In the genomic region with DNA sequence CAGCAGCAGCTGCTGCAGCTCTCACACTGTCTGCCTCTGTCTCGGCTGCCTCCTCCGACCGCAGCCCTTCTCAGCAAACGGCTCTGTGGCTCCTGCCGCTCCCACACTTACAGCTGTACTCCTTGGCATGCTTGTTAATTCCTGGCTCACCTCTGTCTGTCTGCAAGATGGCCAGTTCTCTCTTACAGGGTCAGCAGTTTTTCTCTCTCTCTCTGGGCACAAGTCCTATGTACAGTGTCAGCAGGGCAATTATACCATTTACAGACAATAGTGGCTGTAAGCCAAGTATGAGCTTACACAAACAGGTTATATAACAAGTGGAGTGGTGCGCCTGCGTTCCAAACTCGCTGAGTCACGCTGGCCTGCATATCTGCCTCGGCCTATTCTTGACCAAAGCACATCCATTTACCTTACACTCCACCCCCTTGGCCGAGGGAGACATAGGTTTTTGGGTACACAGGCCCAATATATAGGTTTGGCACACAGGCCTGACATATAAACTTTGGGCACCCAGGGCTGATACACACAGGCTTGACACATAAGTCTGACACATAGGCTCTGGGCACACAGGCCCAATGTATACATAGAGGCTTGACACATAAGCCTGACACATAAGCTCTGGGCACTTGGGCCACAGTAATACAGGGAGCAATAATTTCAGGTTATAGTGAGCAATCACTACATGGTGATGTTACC, we compare ENCODE assay signal across 9 cellular contexts. TPM values are rescaled to one million over a fixed set of nuclear protein-coding genes. Genes with fewer than 3 reads are reported as not detected.
DNase-seq lines count a peak whose midpoint lies in the region; ATAC-seq, FAIRE-seq and TF ChIP-seq lines count a peak whose summit lies in the region.
"Had no signal": no experiment of that assay in that cellular context is flagged by ENCODE, and none has a peak within 500 bp of the region (broad histone marks: within the 10 kb centered on the region; RNA-seq: fewer than 3 reads in every experiment).

No MANE protein-coding gene starts in this region.

- in situ Hi-C loops in HepG2 (cut with HindIII; ENCODE audit: extremely low pct_ligation_motif_present, low pct_unique_long_range_greater_than_20kb), result no loop called here

- TF ChIP-seq CTCF in breast epithelium (IDR thresholded peaks at IDR 0.05) (no peak), HepG2 (CRISPR knock-in tag; IDR thresholded peaks at IDR 0.05) (no peak)

- POLR2A ChIA-PET in HepG2 (lab: Yijun Ruan, JAX), result interaction anchor here (1.0 to 3.8 kb wide), 4 partner anchors 18 to 218 kb away, joined by 3 to 35 read pairs (median 8); a partner anchor contains a TSS

- H3K4me2 ChIP-seq in HepG2 (ENCODE audit: low read depth, low read length), result no peak overlapping the region

- DNase-seq in Right ventricle myocardium superior (peak; percentile 62), Right ventricle myocardium inferior (ENCODE audit: missing footprints) (no peak), breast epithelium (ENCODE audit: low spot score in 2 of 2) (peak in 1 of 2 donors; percentile 47), HepG2 (ENCODE audit: low spot score) (no peak), aorta (peak; percentile 58 to 76), KG1 (lab: John Stamatoyannopoulos, UW) (no peak)
- no peak for DNase-seq in stimulated activated effector memory CD8-positive, alpha-beta T cell treated with anti-CD3 and anti-CD28 coated beads, Interleukin-12 subunit alpha, Interleukin-12 subunit beta, amount 100 ng/mL, for 72 hours (ENCODE audit: low spot score in 2 of 2)
- DNase-seq: MV-4-11 had no signal

- intact Hi-C loops in Right ventricle myocardium superior (cut with DNase I) (loop anchor here (10.0 kb wide), 1 partner anchor 129 kb away; a partner anchor contains a TSS), Right ventricle myocardium inferior (cut with DNase I) (loop anchor here (2.0 to 10.0 kb wide), 3 partner anchors 101 to 879 kb away; a partner anchor contains a TSS), breast epithelium (cut with DNase I; ENCODE audit: low total_unique reads) (no loop called here), HepG2 (cut with micrococcal nuclease; ENCODE audit: unreplicated experiment) (no loop called here), aorta (cut with DNase I) (loop anchor here (2.0 to 10.0 kb wide), 3 partner anchors 99 to 219 kb away; a partner anchor contains a TSS)

- CTCF ChIA-PET in HepG2 (lab: Yijun Ruan, JAX; ENCODE audit: low intra/inter-chr PET ratio, low total read pairs), result no interaction called here

- no peak overlapping the region for H3K9ac ChIP-seq in HepG2 (ENCODE audit: insufficient read depth, low read depth, low read length)

- H3K27ac ChIP-seq in breast epithelium (peak overlapping the region; percentile 83 to 92), HepG2 (ENCODE audit: extremely low read length, insufficient read depth, low read length) (no peak overlapping the region), aorta (ENCODE audit: low read depth in 1 of 2, low read length in 2 of 2) (no peak overlapping the region)

- no peak overlapping the region for H3K27ac Mint-ChIP-seq in stimulated activated effector memory CD8-positive, alpha-beta T cell treated with anti-CD3 and anti-CD28 coated beads, Interleukin-12 subunit alpha, Interleukin-12 subunit beta, amount 100 ng/mL, for 72 hours

- no TSS peak for BruUV-seq in HepG2 (replicated peaks; lab: Mats Ljungman, UMichigan)

- H3K9me3 ChIP-seq in breast epithelium, result no peaks in the 10 kb centered on the region
- no peaks in the 10 kb centered on the region for H3K9me3 ChIP-seq in HepG2 (ENCODE audit: low read length)
- no peaks in the 10 kb centered on the region for H3K9me3 ChIP-seq in aorta (ENCODE audit: control insufficient read depth, low read length)

- H3K27me3 ChIP-seq in breast epithelium, result no peaks in the 10 kb centered on the region
- no peaks in the 10 kb centered on the region; a peak in 1 of 5 replicates for H3K27me3 ChIP-seq in HepG2 (ENCODE audit: control insufficient read depth in 1 of 2, insufficient read depth in 2 of 2, low read length in 2 of 2)
- no peaks in the 10 kb centered on the region for H3K27me3 ChIP-seq in aorta (ENCODE audit: control insufficient read depth in 1 of 2, insufficient read depth in 2 of 2, low read length in 1 of 2)

- peaks cover 43% of the 10 kb centered on the region for H3K4me1 Mint-ChIP-seq in stimulated activated effector memory CD8-positive, alpha-beta T cell treated with anti-CD3 and anti-CD28 coated beads, Interleukin-12 subunit alpha, Interleukin-12 subunit beta, amount 100 ng/mL, for 72 hours

- ATAC-seq in Right ventricle myocardium superior (ENCODE audit: poor library complexity) (no peak), Right ventricle myocardium inferior (no peak), HepG2 (no peak), aorta (ENCODE audit: low FRiP score) (no peak), GM21723 (IDR thresholded peaks at IDR 0.05; ENCODE audit: unreplicated experiment) (no peak)
- ATAC-seq in stimulated activated effector memory CD8-positive, alpha-beta T cell treated with anti-CD3 and anti-CD28 coated beads, Interleukin-12 subunit alpha, Interleukin-12 subunit beta, amount 100 ng/mL, for 72 hours, result no peak

- WGBS in HepG2 (ENCODE audit: low lambda C conversion rate), result 92% methylated on average over 11 of the region's 11 CpGs
- 76 to 79% methylated on average over 11 of the region's 11 CpGs for WGBS in aorta, 2 donors

- H4K20me1 ChIP-seq in HepG2 (ENCODE audit: insufficient read depth, low read length), result no peaks in the 10 kb centered on the region

- TF ChIP-seq RAD21 in HepG2 (CRISPR knock-in tag; IDR thresholded peaks at IDR 0.05), result no peak

- peaks cover 4 to 7% of the 10 kb centered on the region in 2 donors for H3K4me1 ChIP-seq in breast epithelium
- H3K4me1 ChIP-seq in HepG2 (ENCODE audit: insufficient read depth, low read length), result peaks cover 40% of the 10 kb centered on the region
- H3K4me1 ChIP-seq in aorta (ENCODE audit: control insufficient read depth in 1 of 2, insufficient read depth in 2 of 2, low read length in 2 of 2), result no peaks in the 10 kb centered on the region

- TF ChIP-seq EP300 in HepG2 (IDR thresholded peaks at IDR 0.05; ENCODE audit: low read depth in 2 of 2, low read length in 2 of 2) (no peak), HepG2 (CRISPR knock-in tag; IDR thresholded peaks at IDR 0.05; ENCODE audit: borderline replicate concordance) (no peak)

- H2AFZ ChIP-seq in HepG2 (ENCODE audit: low read length), result no peak overlapping the region

- peaks cover 26% of the 10 kb centered on the region for H3K79me2 ChIP-seq in HepG2 (ENCODE audit: insufficient read depth, low read length)

- H3K4me3 ChIP-seq in breast epithelium (peak overlapping the region in 2 of 3 donors; percentile 32 to 39), HepG2 (replicated peaks in 1 of 3; ENCODE audit: insufficient read depth in 1 of 3, low read depth in 2 of 3, low read length in 3 of 3) (no peak overlapping the region), aorta (ENCODE audit: low read length in 2 of 2) (no peak overlapping the region)

- H3K36me3 Mint-ChIP-seq in stimulated activated effector memory CD8-positive, alpha-beta T cell treated with anti-CD3 and anti-CD28 coated beads, Interleukin-12 subunit alpha, Interleukin-12 subunit beta, amount 100 ng/mL, for 72 hours, result peaks cover 4% of the 10 kb centered on the region

- FAIRE-seq in HepG2 (lab: Jason Lieb, UNC), result no peak

- H3K36me3 ChIP-seq in breast epithelium (no peaks in the 10 kb centered on the region), HepG2 (replicated peaks in 1 of 2; ENCODE audit: control insufficient read depth in 1 of 2, insufficient read depth in 2 of 2, low read length in 2 of 2) (no peaks in the 10 kb centered on the region), aorta (ENCODE audit: control insufficient read depth in 1 of 2, insufficient read depth in 2 of 2, low read length in 1 of 2) (no peaks in the 10 kb centered on the region)

- H3K9me3 Mint-ChIP-seq in stimulated activated effector memory CD8-positive, alpha-beta T cell treated with anti-CD3 and anti-CD28 coated beads, Interleukin-12 subunit alpha, Interleukin-12 subunit beta, amount 100 ng/mL, for 72 hours, result no peaks in the 10 kb centered on the region

- no peak overlapping the region for H3K4me3 Mint-ChIP-seq in stimulated activated effector memory CD8-positive, alpha-beta T cell treated with anti-CD3 and anti-CD28 coated beads, Interleukin-12 subunit alpha, Interleukin-12 subunit beta, amount 100 ng/mL, for 72 hours

- TF ChIP-seq POLR2A in breast epithelium (IDR thresholded peaks at IDR 0.05), result no peak
- no peak for TF ChIP-seq POLR2A in HepG2 (IDR thresholded peaks at IDR 0.05; ENCODE audit: insufficient read depth in 1 of 2, low read depth in 2 of 2, low read length in 2 of 2)

RNA-seq across cellular contexts. Expression of a gene that starts 4.4 kb away (rescaled TPM):
- total RNA-seq in Right ventricle myocardium superior (3.6 TPM), Right ventricle myocardium inferior (4.0 TPM), breast epithelium (1 to 10 TPM; 3.4 to 6.4 (median 3.6) TPM), HepG2 (2016; rRNA removed; fragmentation: Illumina TruSeq; extraction: Trizol) (7.4 and 8.1 TPM in 2 replicates), aorta (1 to 10 TPM; 4.2 to 8.6 TPM)
- 1.1 and 1.3 TPM in 2 replicates for total RNA-seq in HepG2 (2016; cell fraction: cytosol; rRNA removed; fragmentation: Illumina TruSeq; extraction: Trizol; ENCODE audit: low read depth)
- 5.8 and 7.9 TPM in 2 replicates for total RNA-seq in HepG2 (2016; cell fraction: insoluble cytoplasmic fraction; rRNA removed; fragmentation: Illumina TruSeq; extraction: Trizol)
- total RNA-seq in HepG2 (2016; cell fraction: membrane; rRNA removed; fragmentation: Illumina TruSeq; extraction: Trizol), result 4.5 and 4.9 TPM in 2 replicates
- total RNA-seq in HepG2 (2016; cell fraction: nucleus; rRNA removed; fragmentation: Illumina TruSeq; extraction: Trizol), result 3.8 and 5.4 TPM in 2 replicates
- polyA plus RNA-seq in HepG2 (2011; rRNA removed) (3.3 and 3.6 TPM in 2 replicates), aorta (1 to 10 TPM in 1 of 2 donors, under 1 TPM in 1; 0.50 to 2.7 TPM)
- polyA plus RNA-seq in HepG2 (2011; cell fraction: cytosol; rRNA removed), result 2.0 and 2.2 TPM in 2 replicates
- polyA plus RNA-seq in HepG2 (2011; cell fraction: nucleus; rRNA removed), result 2.8 and 4.3 TPM in 2 replicates
- polyA plus RNA-seq in HepG2 (2012), result 1.8 and 3.3 TPM in 2 replicates
- 0.74 and 0.85 TPM in 2 replicates for polyA plus RNA-seq in HepG2 (2016; cell fraction: cytosol; fragmentation: Illumina TruSeq; extraction: Trizol; ENCODE audit: low read depth)
- 4.8 and 5.6 TPM in 2 replicates for polyA plus RNA-seq in HepG2 (2016; cell fraction: insoluble cytoplasmic fraction; fragmentation: Illumina TruSeq; extraction: Trizol; ENCODE audit: low read depth)
- polyA plus RNA-seq in HepG2 (2016; cell fraction: membrane; fragmentation: Illumina TruSeq; extraction: Trizol; ENCODE audit: low read depth), result 2.0 and 2.3 TPM in 2 replicates
- polyA plus RNA-seq in HepG2 (2016; cell fraction: nucleus; fragmentation: Illumina TruSeq; extraction: Trizol; ENCODE audit: insufficient read depth, low read depth), result 8.6 and 9.9 TPM in 2 replicates
- polyA minus RNA-seq in HepG2 (2011; rRNA and poly(A)+ RNA removed; ENCODE audit: low replicate concordance), result 1.5 and 2.8 TPM in 2 replicates
- 3.0 and 3.1 TPM in 2 replicates for polyA minus RNA-seq in HepG2 (2011; cell fraction: cytosol; rRNA and poly(A)+ RNA removed)
- polyA minus RNA-seq in HepG2 (2011; cell fraction: nucleus; rRNA and poly(A)+ RNA removed), result 4.4 and 7.8 TPM in 2 replicates

RNA-seq across cellular contexts. Expression of a gene that starts 18.2 kb away (rescaled TPM):
- total RNA-seq in Right ventricle myocardium superior (8.1 TPM), Right ventricle myocardium inferior (10.2 TPM), breast epithelium (10 to 100 TPM in 2 of 3 donors, 1 to 10 TPM in 1; 4.6 to 19.3 (median 17.4) TPM), HepG2 (2016; rRNA removed; fragmentation: Illumina TruSeq; extraction: Trizol) (6.2 and 7.2 TPM in 2 replicates), aorta (10 to 100 TPM in 1 of 2 donors, 1 to 10 TPM in 1; 8.3 to 10.9 TPM)
- total RNA-seq in HepG2 (2016; cell fraction: cytosol; rRNA removed; fragmentation: Illumina TruSeq; extraction: Trizol; ENCODE audit: low read depth), result 3.0 and 3.6 TPM in 2 replicates
- 7.3 and 8.3 TPM in 2 replicates for total RNA-seq in HepG2 (2016; cell fraction: insoluble cytoplasmic fraction; rRNA removed; fragmentation: Illumina TruSeq; extraction: Trizol)
- 6.2 and 10.2 TPM in 2 replicates for total RNA-seq in HepG2 (2016; cell fraction: membrane; rRNA removed; fragmentation: Illumina TruSeq; extraction: Trizol)
- 4.9 and 6.5 TPM in 2 replicates for total RNA-seq in HepG2 (2016; cell fraction: nucleus; rRNA removed; fragmentation: Illumina TruSeq; extraction: Trizol)
- polyA plus RNA-seq in HepG2 (2011; rRNA removed) (3.6 and 5.3 TPM in 2 replicates), aorta (1 to 10 TPM; 4.4 to 7.6 TPM)
- 2.6 and 3.6 TPM in 2 replicates for polyA plus RNA-seq in HepG2 (2011; cell fraction: cytosol; rRNA removed)
- polyA plus RNA-seq in HepG2 (2011; cell fraction: nucleus; rRNA removed), result 3.9 and 4.9 TPM in 2 replicates
- polyA plus RNA-seq in HepG2 (2012), result 4.8 and 4.9 TPM in 2 replicates
- polyA plus RNA-seq in HepG2 (2016; cell fraction: cytosol; fragmentation: Illumina TruSeq; extraction: Trizol; ENCODE audit: low read depth), result 1.6 and 2.0 TPM in 2 replicates
- polyA plus RNA-seq in HepG2 (2016; cell fraction: insoluble cytoplasmic fraction; fragmentation: Illumina TruSeq; extraction: Trizol; ENCODE audit: low read depth), result 5.7 TPM in 2 replicates
- polyA plus RNA-seq in HepG2 (2016; cell fraction: membrane; fragmentation: Illumina TruSeq; extraction: Trizol; ENCODE audit: low read depth), result 2.2 and 2.3 TPM in 2 replicates
- polyA plus RNA-seq in HepG2 (2016; cell fraction: nucleus; fragmentation: Illumina TruSeq; extraction: Trizol; ENCODE audit: insufficient read depth, low read depth), result 4.4 and 7.8 TPM in 2 replicates
- polyA minus RNA-seq in HepG2 (2011; rRNA and poly(A)+ RNA removed; ENCODE audit: low replicate concordance), result 7.2 and 8.6 TPM in 2 replicates
- 5.3 and 5.4 TPM in 2 replicates for polyA minus RNA-seq in HepG2 (2011; cell fraction: cytosol; rRNA and poly(A)+ RNA removed)
- 7.1 and 8.2 TPM in 2 replicates for polyA minus RNA-seq in HepG2 (2011; cell fraction: nucleus; rRNA and poly(A)+ RNA removed)

RNA-seq across cellular contexts. Expression of a gene that starts 45.4 kb away (rescaled TPM):
- total RNA-seq in Right ventricle myocardium superior (1.9 TPM), Right ventricle myocardium inferior (2.4 TPM), breast epithelium (10 to 100 TPM in 1 of 3 donors, 1 to 10 TPM in 2; 4.2 to 11.6 (median 7.5) TPM), HepG2 (2016; rRNA removed; fragmentation: Illumina TruSeq; extraction: Trizol) (8.9 and 9.8 TPM in 2 replicates), aorta (1 to 10 TPM; 5.0 to 7.0 TPM)
- total RNA-seq in HepG2 (2016; cell fraction: cytosol; rRNA removed; fragmentation: Illumina TruSeq; extraction: Trizol; ENCODE audit: low read depth), result 1.8 and 2.1 TPM in 2 replicates
- 9.2 and 10.2 TPM in 2 replicates for total RNA-seq in HepG2 (2016; cell fraction: insoluble cytoplasmic fraction; rRNA removed; fragmentation: Illumina TruSeq; extraction: Trizol)
- 5.2 and 6.9 TPM in 2 replicates for total RNA-seq in HepG2 (2016; cell fraction: membrane; rRNA removed; fragmentation: Illumina TruSeq; extraction: Trizol)
- total RNA-seq in HepG2 (2016; cell fraction: nucleus; rRNA removed; fragmentation: Illumina TruSeq; extraction: Trizol), result 13.4 and 13.6 TPM in 2 replicates
- polyA plus RNA-seq in HepG2 (2011; rRNA removed) (2.6 and 2.8 TPM in 2 replicates), aorta (1 to 10 TPM; 2.3 to 3.3 TPM)
- polyA plus RNA-seq in HepG2 (2011; cell fraction: cytosol; rRNA removed), result 1.2 and 1.8 TPM in 2 replicates
- 2.9 and 3.3 TPM in 2 replicates for polyA plus RNA-seq in HepG2 (2011; cell fraction: nucleus; rRNA removed)
- 3.1 and 3.4 TPM in 2 replicates for polyA plus RNA-seq in HepG2 (2012)
- polyA plus RNA-seq in HepG2 (2016; cell fraction: cytosol; fragmentation: Illumina TruSeq; extraction: Trizol; ENCODE audit: low read depth), result 0.46 and 0.64 TPM in 2 replicates
- polyA plus RNA-seq in HepG2 (2016; cell fraction: insoluble cytoplasmic fraction; fragmentation: Illumina TruSeq; extraction: Trizol; ENCODE audit: low read depth), result 5.0 and 5.2 TPM in 2 replicates
- 1.5 and 1.6 TPM in 2 replicates for polyA plus RNA-seq in HepG2 (2016; cell fraction: membrane; fragmentation: Illumina TruSeq; extraction: Trizol; ENCODE audit: low read depth)
- 9.9 and 11.0 TPM in 2 replicates for polyA plus RNA-seq in HepG2 (2016; cell fraction: nucleus; fragmentation: Illumina TruSeq; extraction: Trizol; ENCODE audit: insufficient read depth, low read depth)
- 2.4 and 4.9 TPM in 2 replicates for polyA minus RNA-seq in HepG2 (2011; rRNA and poly(A)+ RNA removed; ENCODE audit: low replicate concordance)
- polyA minus RNA-seq in HepG2 (2011; cell fraction: cytosol; rRNA and poly(A)+ RNA removed), result 1.5 and 2.7 TPM in 2 replicates
- polyA minus RNA-seq in HepG2 (2011; cell fraction: nucleus; rRNA and poly(A)+ RNA removed), result 21.4 and 24.7 TPM in 2 replicates

Comparison
In these comparisons a context has a peak if more than half of its experiments do, and no peak if none do; other contexts are left out.
1. DNase-seq: peak in Right ventricle myocardium superior (single experiment) and aorta (2 of 2); none in Right ventricle myocardium inferior (single experiment), HepG2 (single experiment), stimulated activated effector memory CD8-positive, alpha-beta T cell treated with anti-CD3 and anti-CD28 coated beads, Interleukin-12 subunit alpha, Interleukin-12 subunit beta, amount 100 ng/mL, for 72 hours (0 of 2) and KG1 (single experiment).
2. H3K27ac ChIP-seq: peak in breast epithelium (2 of 2); none in HepG2 (single experiment) and aorta (0 of 2).
3. H3K4me3 ChIP-seq: peak in breast epithelium (2 of 3); none in HepG2 (0 of 3) and aorta (0 of 2).
4. intact Hi-C loops: an anchor here in Right ventricle myocardium superior (10.0 kb wide), Right ventricle myocardium inferior (2.0 to 10.0 kb wide) and aorta (2.0 to 10.0 kb wide); none called in breast epithelium and HepG2.